ENCODE assay signal across 15 cellular contexts in the genomic region with DNA sequence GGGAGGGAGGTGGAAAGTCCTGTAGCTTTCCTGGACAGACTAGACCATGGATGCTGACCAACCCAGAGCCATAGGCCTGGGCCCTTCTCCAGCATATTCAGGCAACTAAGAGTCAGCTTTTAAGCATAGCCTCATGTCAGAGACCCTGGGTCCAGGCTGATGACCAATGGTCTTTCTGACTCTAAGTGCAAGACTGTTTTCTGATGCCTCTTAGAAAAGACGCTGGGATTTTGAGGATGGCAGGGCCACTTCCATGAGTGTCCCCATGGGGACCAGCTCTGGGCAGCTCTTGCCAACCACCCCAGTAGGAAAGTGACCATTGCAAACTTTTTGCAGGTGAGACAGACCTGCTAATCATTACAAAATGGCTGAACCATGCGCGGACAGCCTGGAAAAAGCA.
"Had no signal": no experiment of that assay in that cellular context is flagged by ENCODE, and none has a peak within 500 bp of the region (broad histone marks: within the 10 kb centered on the region; RNA-seq: fewer than 3 reads in every experiment).

No MANE protein-coding gene starts in this region.

- H3K36me3 ChIP-seq: brain microvascular endothelial cell, ovary, upper lobe of right lung had no signal

- H3K9me3 Mint-ChIP-seq: activated CD4-positive, alpha-beta memory T cell treated with anti-CD3 and anti-CD28 coated beads, Interleukin-2, amount 10 ng/mL, durations not matched to agents 7 days and 5 days; activated naive CD4-positive, alpha-beta T cell treated with anti-CD3 and anti-CD28 coated beads, Interleukin-2, amount 50 U/mL, for 72 hours; dendritic cell treated with granulocyte-macrophage colony-stimulating factor and Interleukin-4, amounts not matched to agents 40 ng/mL and 50 ng/mL, for 4 days; neural crest cell had no signal

- H3K4me3 ChIP-seq: ovary, upper lobe of right lung had no signal

- H3K36me3 Mint-ChIP-seq: activated naive CD4-positive, alpha-beta T cell treated with anti-CD3 and anti-CD28 coated beads, Interleukin-2, amount 50 U/mL, for 72 hours had no signal

- H3K27me3 ChIP-seq: brain microvascular endothelial cell, ovary, upper lobe of right lung had no signal

- H3K4me1 Mint-ChIP-seq: activated CD4-positive, alpha-beta memory T cell treated with anti-CD3 and anti-CD28 coated beads, Interleukin-2, amount 10 ng/mL, durations not matched to agents 7 days and 5 days; neural crest cell; T-helper 17 cell had no signal

- H3K27ac Mint-ChIP-seq: activated CD4-positive, alpha-beta memory T cell treated with anti-CD3 and anti-CD28 coated beads, Interleukin-2, amount 10 ng/mL, durations not matched to agents 7 days and 5 days; activated naive CD4-positive, alpha-beta T cell treated with anti-CD3 and anti-CD28 coated beads, Interleukin-2, amount 50 U/mL, for 72 hours; dendritic cell treated with granulocyte-macrophage colony-stimulating factor and Interleukin-4, amounts not matched to agents 40 ng/mL and 50 ng/mL, for 4 days; T-helper 17 cell had no signal

- H3K27me3 Mint-ChIP-seq: dendritic cell treated with granulocyte-macrophage colony-stimulating factor and Interleukin-4, amounts not matched to agents 40 ng/mL and 50 ng/mL, for 4 days had no signal

- H3K4me1 ChIP-seq: upper lobe of right lung had no signal

- H3K4me3 Mint-ChIP-seq: activated CD4-positive, alpha-beta memory T cell treated with anti-CD3 and anti-CD28 coated beads, Interleukin-2, amount 10 ng/mL, durations not matched to agents 7 days and 5 days; dendritic cell treated with granulocyte-macrophage colony-stimulating factor and Interleukin-4, amounts not matched to agents 40 ng/mL and 50 ng/mL, for 4 days; neural crest cell; T-helper 17 cell had no signal

- H3K27ac ChIP-seq: brain microvascular endothelial cell, ovary, upper lobe of right lung had no signal

- DNase-seq: activated CD4-positive, alpha-beta memory T cell treated with anti-CD3 and anti-CD28 coated beads, Interleukin-2, amount 10 ng/mL, durations not matched to agents 7 days and 5 days; activated CD4-positive, alpha-beta T cell treated with anti-CD3 and anti-CD28 coated beads for 4 hours; activated gamma-delta T cell; activated T-cell treated with anti-CD3 and anti-CD28 coated beads, Interleukin-2, amount 50 U/mL, for 48 hours; amniotic stem cell; left ventricle myocardium superior; ovary; stimulated activated CD4-positive, alpha-beta T cell treated with anti-CD3 and anti-CD28 coated beads, Interleukin-2, amount 100 ng/mL, for 48 hours; stimulated activated naive CD4-positive, alpha-beta T cell treated with Interleukin-2 at 50 U/mL for 16 hours; T-helper 17 cell; upper lobe of right lung had no signal

- H3K9me3 ChIP-seq: ovary, upper lobe of right lung had no signal
